ENCODE assay signal across 9 cellular contexts in genomic region chr6:1668456-1668855, GRCh38. TPM values are rescaled to one million over a fixed set of nuclear protein-coding genes. Genes with fewer than 3 reads are reported as not detected.
DNase-seq lines count a peak whose midpoint lies in the region; TF ChIP-seq lines count a peak whose summit lies in the region.
"Not testable (repeated sequence)": the region's sequence is repeated elsewhere in the genome, so short reads cannot be mapped to it uniquely, and the experiment has no call there.
"Had no signal": no experiment of that assay in that cellular context is flagged by ENCODE, and none has a peak within 500 bp of the region (broad histone marks: within the 10 kb centered on the region; RNA-seq: fewer than 3 reads in every experiment).

No MANE protein-coding gene starts in this region.

- H3K27me3 Mint-ChIP-seq in mesothelial cell of epicardium (ENCODE audit: low read depth); type B pancreatic cell: not testable (repeated sequence)

- DNase-seq in HEK293T (ENCODE audit: extremely low spot score); mesothelial cell of epicardium (ENCODE audit: low spot score in 2 of 2, unreplicated experiment in 2 of 2); type B pancreatic cell (ENCODE audit: extremely low spot score, unreplicated experiment): not testable (repeated sequence)

- H3K36me3 ChIP-seq in HEK293 (ENCODE audit: control insufficient read depth in 2 of 2, insufficient read depth in 1 of 2, low read length in 2 of 2) = not testable (repeated sequence)

- not testable (repeated sequence) for H3K4me3 ChIP-seq in HEK293 (ENCODE audit: low read depth, low read length)

- not testable (repeated sequence) for TF ChIP-seq CTCF in HEK293 (tag by site-specific recombination; IDR thresholded peaks at IDR 0.05); mesothelial cell of epicardium (IDR thresholded peaks at IDR 0.05; ENCODE audit: unreplicated experiment); type B pancreatic cell (conservative IDR thresholded peaks at IDR 0.05)

- H3K4me1 ChIP-seq in HEK293 (ENCODE audit: control insufficient read depth, insufficient read depth, low read length) = peaks cover 26% of the 10 kb centered on the region

- CTCF ChIA-PET in HEK293 (lab: Yijun Ruan, JAX); HEK293T (lab: Yijun Ruan, JAX): not testable (repeated sequence)

- not testable (repeated sequence) for H3K36me3 Mint-ChIP-seq in mesothelial cell of epicardium, type B pancreatic cell

- not testable (repeated sequence) for H3K27ac ChIP-seq in HEK293 (ENCODE audit: extremely low read depth, low read depth, low read length)

- H3K9me3 Mint-ChIP-seq in mesothelial cell of epicardium, type B pancreatic cell: not testable (repeated sequence)

- H3K27ac Mint-ChIP-seq in mesothelial cell of epicardium = peak overlapping the region; percentile 93
- peak overlapping the region; percentile 36 for H3K27ac Mint-ChIP-seq in type B pancreatic cell

- H3K9me3 ChIP-seq in HEK293 (ENCODE audit: control insufficient read depth, insufficient read depth, low read depth, low read length) = not testable (repeated sequence)

- H3K4me1 Mint-ChIP-seq in mesothelial cell of epicardium (peaks cover 77% of the 10 kb centered on the region), type B pancreatic cell (ENCODE audit: unreplicated experiment) (peaks cover 50% of the 10 kb centered on the region)

- H3K4me3 Mint-ChIP-seq in mesothelial cell of epicardium = not testable (repeated sequence)
- H3K4me3 Mint-ChIP-seq in type B pancreatic cell = peak overlapping the region; percentile 24

- POLR2A ChIA-PET in HEK293 (lab: Yijun Ruan, JAX); HEK293T (lab: Yijun Ruan, JAX): not testable (repeated sequence)

TF ChIP-seq in HEK293, 187 proteins besides CTCF, POLR2A, EP300 and RAD21:
- TF ChIP-seq ZNF121 (tag by site-specific recombination; IDR thresholded peaks at IDR 0.05) = peak; percentile 89
- peak; percentile 81 for TF ChIP-seq ZNF580 (tag by site-specific recombination; IDR thresholded peaks at IDR 0.05)

TF ChIP-seq in HEK293T, 16 proteins besides CTCF, POLR2A, EP300 and RAD21:
- 0 out of 2 replicates have a peak, but pooled peaks have one; percentile 5 for TF ChIP-seq ZNF384 (IDR thresholded peaks at IDR 0.05)
TF ChIP-seq in HEK293T: peak in this region for 1; not testable (repeated sequence) for 15.

RNA-seq across cellular contexts. Expression of gene FOXC1, which starts 58.7 kb away (rescaled TPM):
- total RNA-seq in mesothelial cell of epicardium (49.8 to 52.2 TPM (median 50.5 TPM) in 3 replicates), type B pancreatic cell (ENCODE audit: low replicate concordance) (20.8 and 53.5 TPM in 2 replicates)
- total RNA-seq: CD4-positive, alpha-beta memory T cell; CD4-positive, alpha-beta T cell; CD4-positive, CD25-positive, alpha-beta regulatory T cell; CD8-positive, alpha-beta memory T cell; CD8-positive, alpha-beta T cell had no signal
